27 cellular contexts compared by ENCODE assay signal in genomic region chr20:61382194-61382593, GRCh38.
"Had no signal": no experiment of that assay in that cellular context is flagged by ENCODE, and none has a peak within 500 bp of the region (broad histone marks: within the 10 kb centered on the region; RNA-seq: fewer than 3 reads in every experiment).

No MANE protein-coding gene starts in this region.

- H3K4me3 ChIP-seq: stomach, suprapubic skin, testis, thoracic aorta, thyroid gland, tibial artery, tibial nerve, transverse colon, upper lobe of left lung, upper lobe of right lung, uterus, vagina had no signal

- H3K27me3 ChIP-seq: testis, thyroid gland, tibial artery, tibial nerve, transverse colon, upper lobe of left lung, upper lobe of right lung, uterus, vagina had no signal

- DNase-seq: stimulated activated CD4-positive, alpha-beta T cell treated with anti-CD3 and anti-CD28 coated beads, Interleukin-2, amount 100 ng/mL, for 48 hours; stimulated activated CD4-positive, alpha-beta T cell treated with anti-CD3 and anti-CD28 coated beads, Interleukin-4, amount 100 ng/mL, for 1 hour; stimulated activated CD4-positive, alpha-beta T cell treated with anti-CD3 and anti-CD28 coated beads, Interleukin-4, amount 100 ng/mL, for 24 hours; stimulated activated CD4-positive, alpha-beta T cell treated with anti-CD3 and anti-CD28 coated beads, Interleukin-4, amount 100 ng/mL, for 4 hours; stimulated activated CD8-positive, alpha-beta memory T cell treated with anti-CD3 and anti-CD28 coated beads, Interleukin-4, amount 100 ng/mL, for 48 hours; stimulated activated naive B cell treated with anti-CD40 and anti-IgM and Interleukin-4, amounts not matched to agents 10 μg/mL and 1 μg/mL and 100 μg/mL, for 72 hours; stimulated activated naive CD4-positive, alpha-beta T cell; stimulated activated naive CD4-positive, alpha-beta T cell treated with Interleukin-2 at 50 U/mL for 16 hours; stimulated activated naive CD8-positive, alpha-beta T cell treated with anti-CD3 and anti-CD28 coated beads, Interleukin-15, amount 100 ng/mL, for 72 hours; stimulated activated naive CD8-positive, alpha-beta T cell treated with anti-CD3 and anti-CD28 coated beads, Interleukin-15, Interleukin-2, amounts not matched to agents 100 U/mL and 50 U/mL, for 24 hours; stomach; substantia nigra; testis; thyroid gland; tibial artery; transverse colon; trophoblast cell; upper lobe of left lung; upper lobe of right lung; uterus had no signal

- H3K4me1 ChIP-seq: stomach, testis, thyroid gland, tibial artery, tibial nerve, transverse colon, upper lobe of left lung, upper lobe of right lung, uterus, vagina had no signal

- H3K9me3 ChIP-seq: testis, thoracic aorta, thyroid gland, transverse colon, upper lobe of right lung, uterus, vagina had no signal

- H3K36me3 ChIP-seq: stomach, suprapubic skin, thoracic aorta, thyroid gland, tibial artery, tibial nerve, transverse colon, upper lobe of left lung, upper lobe of right lung, uterus, vagina had no signal

- FAIRE-seq: urothelium cell line had no signal

- H3K27ac ChIP-seq: stomach, suprapubic skin, testis, thoracic aorta, thyroid gland, tibial artery, tibial nerve, transverse colon, upper lobe of left lung, upper lobe of right lung, uterus, vagina had no signal

- ATAC-seq: stimulated activated effector memory CD8-positive, alpha-beta T cell treated with anti-CD3 and anti-CD28 coated beads, Interleukin-12 subunit alpha, Interleukin-12 subunit beta, amount 100 ng/mL, for 72 hours; stimulated activated memory B cell treated with anti-CD40 and anti-IgM and Interleukin-4, amounts not matched to agents 10 μg/mL and 1 μg/mL and 100 μg/mL, for 72 hours; stimulated activated naive B cell treated with anti-CD40 and anti-IgM and Interleukin-4, amounts not matched to agents 10 μg/mL and 1 μg/mL and 100 μg/mL, for 72 hours; stimulated activated naive CD8-positive, alpha-beta T cell treated with anti-CD3 and anti-CD28 coated beads, Interleukin-15, amount 100 ng/mL, for 72 hours; stimulated activated naive CD8-positive, alpha-beta T cell treated with anti-CD3 and anti-CD28 coated beads, Interleukin-15, Interleukin-2, amounts not matched to agents 100 U/mL and 50 U/mL, for 24 hours; upper lobe of right lung had no signal
